19 cellular contexts compared by ENCODE assay signal in the genomic region with DNA sequence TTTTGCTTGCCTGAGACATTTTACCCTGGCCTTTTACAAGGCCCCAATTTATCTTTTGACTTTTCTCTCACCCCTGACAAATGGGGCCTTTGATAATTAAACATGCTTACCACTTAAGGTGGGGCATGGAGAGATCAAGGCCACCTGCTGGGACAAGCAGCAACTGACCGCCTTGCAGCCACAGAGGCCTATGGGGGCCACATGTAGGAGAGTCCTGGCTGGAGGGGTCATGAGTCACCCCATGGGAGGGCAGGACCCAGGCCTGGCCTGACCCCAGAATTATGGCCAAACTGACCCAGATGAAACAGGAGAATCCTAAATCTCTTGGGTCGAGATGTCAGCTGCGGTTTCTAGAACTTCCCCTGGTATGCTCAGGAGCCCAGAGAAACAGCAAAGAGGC. TPM values are rescaled to one million over a fixed set of nuclear protein-coding genes. Genes with fewer than 3 reads are reported as not detected.
DNase-seq lines count a peak whose midpoint lies in the region; ATAC-seq, FAIRE-seq and TF ChIP-seq lines count a peak whose summit lies in the region.
"Had no signal": no experiment of that assay in that cellular context is flagged by ENCODE, and none has a peak within 500 bp of the region (broad histone marks: within the 10 kb centered on the region; RNA-seq: fewer than 3 reads in every experiment).

No MANE protein-coding gene starts in this region.

- no peak for FAIRE-seq in H1 (lab: Jason Lieb, UNC)
- FAIRE-seq in GM19239 (lab: Jason Lieb, UNC): no peak

- H3K9me3 ChIP-seq in AG04450 (ENCODE audit: control insufficient read depth, insufficient read depth, low read length) (no peaks in the 10 kb centered on the region), MG63 (no peaks in the 10 kb centered on the region), H1 (ENCODE audit: insufficient read depth in 2 of 2, low read depth in 1 of 2, low read length in 1 of 2) (no peaks in the 10 kb centered on the region), osteoblast (ENCODE audit: low read depth, low read length) (no peaks in the 10 kb centered on the region)

- H3K4me2 ChIP-seq in H1 (ENCODE audit: insufficient read depth in 1 of 2, low read depth in 2 of 2, low read length in 2 of 2) (no peak overlapping the region), osteoblast (ENCODE audit: insufficient read depth, low read length) (peak overlapping the region; percentile 11)

- no peak for DNase-seq in AG04450 (ENCODE audit: low read depth, low spot score)
- peak; percentile 17 for DNase-seq in MG63
- no peak for DNase-seq in H1 (ENCODE audit: low read depth in 1 of 2, low spot score in 2 of 2)
- no peak for DNase-seq in osteoblast (ENCODE audit: insufficient read length, low spot score, missing footprints)
- no peak for DNase-seq in GM19239 (ENCODE audit: insufficient read length, low spot score)
- DNase-seq: AML-193; CD4-positive, alpha-beta T cell; H9; NCI-H1417 treated with DMSO at 0.1 percent for 48 hours; NCI-H526 treated with DMSO at 0.1 percent for 48 hours; NK-92 treated with Interleukin-12 subunit alpha and Interleukin-12 subunit beta, amount 100 ng/mL, for 24 hours had no signal

- no peak overlapping the region for H4K5ac ChIP-seq in H1 (ENCODE audit: insufficient read length, low read depth, low read length)

- no peak overlapping the region for H3K23ac ChIP-seq in H1 (ENCODE audit: insufficient read length)

- H3K27ac ChIP-seq in AG04450 (ENCODE audit: low read depth, low read length) (peak overlapping the region; percentile 25), H1 (ENCODE audit: low read depth, low read length) (no peak overlapping the region), osteoblast (ENCODE audit: low read depth, low read length) (peak overlapping the region; percentile 20)

- H3K4me1 ChIP-seq in H1 (replicated peaks in 1 of 4; ENCODE audit: control insufficient read depth in 3 of 4, insufficient read depth in 4 of 4, low read length in 3 of 4) (peaks cover 18 to 30% (median 19%) of the 10 kb centered on the region in 4 experiments), osteoblast (ENCODE audit: insufficient read depth, low read length) (peaks cover 23% of the 10 kb centered on the region)

- ATAC-seq in GM18511 (IDR thresholded peaks at IDR 0.05; ENCODE audit: unreplicated experiment) (no peak), GM18873 (IDR thresholded peaks at IDR 0.05; ENCODE audit: low FRiP score, unreplicated experiment) (no peak)

- H3K14ac ChIP-seq in H1 (ENCODE audit: insufficient read length): no peak overlapping the region

- POLR2A ChIA-PET in AG04450 (lab: Yijun Ruan, JAX) (no interaction called here), H1 (lab: Charles Lee; ENCODE audit: partially characterized antibody) (interaction anchor here (0.7 to 2.3 kb wide), 5 partner anchors 10 to 266 kb away, joined by 3 to 5 read pairs (median 3); partner anchors contain the start of genes SLC13A3 and TP53RK)

- no peak overlapping the region for H2BK15ac ChIP-seq in H1 (ENCODE audit: low read length)

- CTCF ChIA-PET in AG04450 (lab: Charles Lee): interaction anchor here (1.0 kb wide), 2 partner anchors 121 to 148 kb away, joined by 3 read pairs; no protein-coding TSS in a partner anchor
- CTCF ChIA-PET in H1 (lab: Charles Lee; ENCODE audit: partially characterized antibody): interaction anchor here (0.6 to 4.9 kb wide), 13 partner anchors 8 to 127 kb away, joined by 3 to 64 read pairs (median 4); partner anchors contain the start of gene OCSTAMP

- no peak overlapping the region for H2BK120ac ChIP-seq in H1 (replicated peaks; ENCODE audit: low read depth, low read length)

- H3K79me2 ChIP-seq in H1 (ENCODE audit: control insufficient read depth in 1 of 2, insufficient read depth in 2 of 2, low read length in 2 of 2) (no peaks in the 10 kb centered on the region), osteoblast (ENCODE audit: insufficient read depth, low read length) (no peaks in the 10 kb centered on the region)

- no peak for TF ChIP-seq EP300 in H1 (IDR thresholded peaks at IDR 0.05; ENCODE audit: borderline replicate concordance in 1 of 2, low read depth in 2 of 2, low read length in 2 of 2)

- H3K4ac ChIP-seq in H1 (replicated peaks; ENCODE audit: insufficient read length, low read depth, low read length): no peak overlapping the region

- no peaks in the 10 kb centered on the region; the same call in 1 of the 2 replicates for H3K79me1 ChIP-seq in H1 (ENCODE audit: low read depth, low read length)

- no peak for TF ChIP-seq POLR2A in H1 (IDR thresholded peaks at IDR 0.05; ENCODE audit: control extremely low read depth in 1 of 2, low read depth in 2 of 2, low read length in 2 of 2)

- H3K27me3 ChIP-seq in AG04450 (ENCODE audit: control insufficient read depth, insufficient read depth, low read length): peaks cover 6% of the 10 kb centered on the region
- H3K27me3 ChIP-seq in MG63: no peaks in the 10 kb centered on the region
- H3K27me3 ChIP-seq in H1 (replicated peaks in 1 of 4; ENCODE audit: control insufficient read depth in 3 of 4, extremely low read depth in 1 of 4, insufficient read depth in 3 of 4, low read length in 3 of 4): no peaks in the 10 kb centered on the region
- H3K27me3 ChIP-seq in osteoblast (ENCODE audit: insufficient read depth, low read length): no peaks in the 10 kb centered on the region

- H3K4me3 ChIP-seq in AG04450 (ENCODE audit: low read depth, low read length): no peak overlapping the region
- H3K4me3 ChIP-seq in MG63: no peak overlapping the region
- H3K4me3 ChIP-seq in H1 (ENCODE audit: extremely low read depth in 1 of 4, insufficient read depth in 2 of 4, low read depth in 3 of 4, low read length in 4 of 4): no peak overlapping the region
- H3K4me3 ChIP-seq in osteoblast (ENCODE audit: insufficient read depth, low read length): no peak overlapping the region

- H4K91ac ChIP-seq in H1 (replicated peaks; ENCODE audit: insufficient read length, low read length): no peak overlapping the region

- 0 out of 2 replicates have a peak overlapping the region, but pooled peaks have one; percentile 32 for H2BK20ac ChIP-seq in H1 (ENCODE audit: low read length)

- no peaks in the 10 kb centered on the region for H3K36me3 ChIP-seq in MG63
- no peaks in the 10 kb centered on the region for H3K36me3 ChIP-seq in H1 (ENCODE audit: control insufficient read depth in 2 of 4, insufficient read depth in 4 of 4, low read length in 3 of 4)
- H3K36me3 ChIP-seq in osteoblast (ENCODE audit: insufficient read depth, low read length): no peaks in the 10 kb centered on the region

- TF ChIP-seq CTCF in AG04450 (IDR thresholded peaks at IDR 0.05; ENCODE audit: low read depth, low read length): no peak
- no peak for TF ChIP-seq CTCF in H1 (IDR thresholded peaks at IDR 0.05; ENCODE audit: control extremely low read depth in 1 of 3, insufficient read depth in 1 of 3, low read depth in 1 of 3, low read length in 3 of 3)
- no peak for TF ChIP-seq CTCF in osteoblast (IDR thresholded peaks at IDR 0.05; ENCODE audit: extremely low read depth, low read depth, low read length)

- H2AFZ ChIP-seq in H1 (ENCODE audit: low read length) (no peak overlapping the region), osteoblast (ENCODE audit: low read length) (no peak overlapping the region)

- no peak overlapping the region for H3K9ac ChIP-seq in H1 (replicated peaks in 1 of 4; ENCODE audit: extremely low read depth in 1 of 4, low read depth in 3 of 4, low read length in 3 of 4)

- no peak overlapping the region for H4K8ac ChIP-seq in H1 (ENCODE audit: extremely low read depth, insufficient read depth, low read length)

- no peak for TF ChIP-seq RAD21 in H1 (IDR thresholded peaks at IDR 0.05 in 1 of 2, conservative IDR thresholded peaks at IDR 0.05 in 1 of 2; ENCODE audit: low read depth in 2 of 2, low read length in 2 of 2)

- WGBS in H1 (ENCODE audit: extremely low coverage in 1 of 2, insufficient coverage in 1 of 2, insufficient read length in 1 of 2, insufficient replicate concordance in 2 of 2, low coverage in 1 of 2, low lambda C conversion rate in 2 of 2, missing lambda C conversion rate in 1 of 2), 2 experiments: 89% methylated on average over 3 of the region's 3 CpGs; no CpG with 5 or more reads in 1 of the 2 experiments

- H4K20me1 ChIP-seq in H1 (replicated peaks in 1 of 2; ENCODE audit: control insufficient read depth in 1 of 2, insufficient read depth in 2 of 2, low read length in 2 of 2) (no peaks in the 10 kb centered on the region), osteoblast (ENCODE audit: insufficient read depth, low read length) (no peaks in the 10 kb centered on the region)

- H2BK12ac ChIP-seq in H1 (ENCODE audit: low read depth, low read length): no peak overlapping the region

- H3K18ac ChIP-seq in H1 (ENCODE audit: extremely low read depth, low read length): no peak overlapping the region

- peaks cover 2% of the 10 kb centered on the region; the same call in 1 of the 2 replicates for H3K23me2 ChIP-seq in H1 (ENCODE audit: low read depth, low read length)

- no peak overlapping the region for H2BK5ac ChIP-seq in H1 (ENCODE audit: low read depth, low read length)

- no peak overlapping the region for H3K56ac ChIP-seq in H1 (replicated peaks; ENCODE audit: insufficient read length, low read depth, low read length)

- no peak overlapping the region for H2AK5ac ChIP-seq in H1 (ENCODE audit: low read depth, low read length)

RNA-seq across cellular contexts. Expression of gene OCSTAMP, which starts 8.5 kb away (rescaled TPM):
- not detected in 2 replicates for polyA plus RNA-seq in AG04450 (2011; rRNA removed)
- not detected in 2 replicates for polyA minus RNA-seq in AG04450 (2011; rRNA and poly(A)+ RNA removed)
- not detected in 2 replicates for total RNA-seq in MG63 (2014; rRNA removed; shearing (Covaris generic); ENCODE audit: low replicate concordance)
- total RNA-seq in H1 (2021; fragmentation: NEBNext Ultra II Directional; extraction: Animal tissue kit (Norgen Biotek cat#: 25700)): 0.13 and 0.25 TPM in 2 replicates
- 0.09 and 0.14 TPM in 2 replicates for polyA plus RNA-seq in H1 (2011; rRNA removed)
- 0.12 TPM for polyA plus RNA-seq in H1 (2011; cell fraction: cytosol; rRNA removed)
- not detected for polyA plus RNA-seq in H1 (2011; cell fraction: nucleus; rRNA removed)
- polyA plus RNA-seq in H1 (2012, experiment 1 of 2): 0.08 to 0.10 TPM (median 0.08 TPM) in 3 of 4 replicates, not detected in the other
- 0.10 TPM for polyA plus RNA-seq in H1 (2012, experiment 2 of 2)
- polyA plus RNA-seq in H1 (2013, experiment 1 of 2): 0.18 TPM
- polyA plus RNA-seq in H1 (2013, experiment 2 of 2): 0.18 TPM
- polyA minus RNA-seq in H1 (2011; rRNA and poly(A)+ RNA removed): not detected in 2 replicates
- not detected for polyA minus RNA-seq in H1 (2011; cell fraction: cytosol; rRNA and poly(A)+ RNA removed)
- 0.60 TPM for polyA minus RNA-seq in H1 (2011; cell fraction: nucleus; rRNA and poly(A)+ RNA removed)
- not detected in 2 replicates for total RNA-seq in osteoblast
- total RNA-seq: A673; Calu3; CD4-positive, alpha-beta T cell; H9; HT-29; LHCN-M2; OCI-LY7 had no signal
- polyA plus RNA-seq: IgD-negative memory B cell had no signal

RNA-seq across cellular contexts. Expression of gene ZNF334, which starts 45.6 kb away (rescaled TPM):
- polyA plus RNA-seq in AG04450 (2011; rRNA removed): 3.3 and 4.0 TPM in 2 replicates
- polyA minus RNA-seq in AG04450 (2011; rRNA and poly(A)+ RNA removed): 1.8 and 2.7 TPM in 2 replicates
- total RNA-seq in MG63 (2014; rRNA removed; shearing (Covaris generic); ENCODE audit: low replicate concordance): 0.30 TPM in 1 of 2 replicates, not detected in the other
- 15.9 and 17.8 TPM in 2 replicates for total RNA-seq in H1 (2021; fragmentation: NEBNext Ultra II Directional; extraction: Animal tissue kit (Norgen Biotek cat#: 25700))
- 6.2 and 8.8 TPM in 2 replicates for polyA plus RNA-seq in H1 (2011; rRNA removed)
- 14.9 TPM for polyA plus RNA-seq in H1 (2011; cell fraction: cytosol; rRNA removed)
- 13.5 TPM for polyA plus RNA-seq in H1 (2011; cell fraction: nucleus; rRNA removed)
- 9.4 to 16.9 TPM (median 10.3 TPM) in 4 replicates for polyA plus RNA-seq in H1 (2012, experiment 1 of 2)
- 0.54 TPM for polyA plus RNA-seq in H1 (2012, experiment 2 of 2)
- polyA plus RNA-seq in H1 (2013, experiment 1 of 2): 11.5 TPM
- 10.4 TPM for polyA plus RNA-seq in H1 (2013, experiment 2 of 2)
- 16.8 and 19.3 TPM in 2 replicates for polyA minus RNA-seq in H1 (2011; rRNA and poly(A)+ RNA removed)
- 10.0 TPM for polyA minus RNA-seq in H1 (2011; cell fraction: cytosol; rRNA and poly(A)+ RNA removed)
- polyA minus RNA-seq in H1 (2011; cell fraction: nucleus; rRNA and poly(A)+ RNA removed): 35.9 TPM
- 5.0 and 5.8 TPM in 2 replicates for total RNA-seq in osteoblast
- total RNA-seq: Calu3, OCI-LY7 had no signal
- polyA plus RNA-seq: IgD-negative memory B cell had no signal
